Comparison of ENCODE assay signal across 9 cellular contexts in genomic region chr1:32178380-32179192, GRCh38. TPM values are rescaled to one million over a fixed set of nuclear protein-coding genes. Genes with fewer than 3 reads are reported as not detected.
DNase-seq lines count a peak whose midpoint lies in the region; ATAC-seq, FAIRE-seq and TF ChIP-seq lines count a peak whose summit lies in the region.
"Had no signal": no experiment of that assay in that cellular context is flagged by ENCODE, and none has a peak within 500 bp of the region (broad histone marks: within the 10 kb centered on the region; RNA-seq: fewer than 3 reads in every experiment).

No MANE protein-coding gene starts in this region.

- H3K9me3 ChIP-seq in A673 (ENCODE audit: low read depth, low read length, poor library complexity, severe bottlenecking) (no peaks in the 10 kb centered on the region), IMR-90 (ENCODE audit: control insufficient read depth, insufficient read depth, low read length) (no peaks in the 10 kb centered on the region), GM12878 (replicated peaks; ENCODE audit: control insufficient read depth, insufficient read depth, low read length) (no peaks in the 10 kb centered on the region), mucosa of stomach (ENCODE audit: control insufficient read depth, low read length) (no peaks in the 10 kb centered on the region), HAP-1 (no peaks in the 10 kb centered on the region)

- TF ChIP-seq RAD21 in IMR-90 (IDR thresholded peaks at IDR 0.05; ENCODE audit: low read length) (no peak), GM12878 (IDR thresholded peaks at IDR 0.05; ENCODE audit: insufficient read depth, low read depth, low read length) (no peak)

- H4K91ac ChIP-seq in IMR-90 (ENCODE audit: insufficient read depth, low read depth, low read length): peak overlapping the region; percentile 93

- peak overlapping the region; percentile 96 for H4K5ac ChIP-seq in IMR-90 (ENCODE audit: low read depth, low read length)

- DNase-seq in A673 (ENCODE audit: low spot score) (no peak), IMR-90 (no peak), GM12878 (ENCODE audit: low read depth, low spot score) (no peak), HAP-1 (ENCODE audit: low spot score in 2 of 2) (no peak), mesenteric fat pad (ENCODE audit: low spot score) (no peak)
- no peak for DNase-seq in activated CD4-positive, alpha-beta T cell treated with anti-CD3 and anti-CD28 coated beads, Interleukin-2, amount 50 U/mL, for 1 hour

- BruUV-seq in A673 (replicated peaks; lab: Mats Ljungman, UMichigan) (no TSS peak), IMR-90 (replicated peaks; lab: Mats Ljungman, UMichigan) (no TSS peak), GM12878 (replicated peaks; lab: Mats Ljungman, UMichigan) (no TSS peak)

- no peak for TF ChIP-seq CTCF in A673 (conservative IDR thresholded peaks at IDR 0.05; ENCODE audit: low read depth, low read length)
- no peak for TF ChIP-seq CTCF in IMR-90 (conservative IDR thresholded peaks at IDR 0.05; ENCODE audit: low read depth, low read length)
- TF ChIP-seq CTCF in GM12878 (IDR thresholded peaks at IDR 0.05 in 2 of 3, conservative IDR thresholded peaks at IDR 0.05 in 1 of 3; ENCODE audit: control insufficient read depth in 2 of 3, extremely low read depth in 1 of 3, insufficient read depth in 1 of 3, low read depth in 3 of 3, low read length in 3 of 3): no peak

- RAD21 ChIA-PET in GM12878 (lab: Charles Lee; ENCODE audit: unreplicated experiment): interaction anchor here (1.2 to 3.9 kb wide), 8 partner anchors 19 to 216 kb away, joined by 3 to 22 read pairs (median 9); partner anchors contain the start of genes BSDC1, CCDC28B, KPNA6 and TMEM39B

- peaks cover 33% of the 10 kb centered on the region for H3K79me2 ChIP-seq in GM12878 (ENCODE audit: control insufficient read depth, insufficient read depth, low read length)

- SMC1A ChIA-PET in GM12878 (lab: Charles Lee; ENCODE audit: uncharacterized antibody, unreplicated experiment): interaction anchor here (1.2 to 4.0 kb wide), 8 partner anchors 10 to 118 kb away, joined by 3 to 26 read pairs (median 5); partner anchors contain the start of genes CCDC28B and KPNA6

- ATAC-seq in IMR-90 (ENCODE audit: low read depth) (no peak), GM12878 (no peak), HG03045 (IDR thresholded peaks at IDR 0.05; ENCODE audit: unreplicated experiment) (no peak)

- H2AFZ ChIP-seq in IMR-90 (replicated peaks; ENCODE audit: low read length, poor library complexity): peak overlapping the region; percentile 98
- peak overlapping the region; percentile 83 for H2AFZ ChIP-seq in GM12878 (ENCODE audit: control insufficient read depth, low read depth, low read length)

- H3K4me2 ChIP-seq in IMR-90 (ENCODE audit: low read depth, low read length): no peak overlapping the region
- peak overlapping the region; percentile 100 for H3K4me2 ChIP-seq in GM12878 (ENCODE audit: control insufficient read depth, insufficient read depth)

- H2AK9ac ChIP-seq in IMR-90 (replicated peaks; ENCODE audit: low read depth, low read length, poor library complexity): peak overlapping the region; percentile 52

- peak overlapping the region; percentile 14; the same call in 1 of the 3 replicates for H2BK15ac ChIP-seq in IMR-90 (ENCODE audit: low read depth, low read length)

- peak overlapping the region; percentile 69 for H3K14ac ChIP-seq in IMR-90 (replicated peaks; ENCODE audit: low read depth, low read length)

- dilution Hi-C loops in IMR-90 (cut with HindIII; ENCODE audit: low sequenced_read_pairs, unreplicated experiment): no loop called here

- peaks cover 14% of the 10 kb centered on the region for H3K4me1 ChIP-seq in A673 (ENCODE audit: insufficient read depth, low read length, poor library complexity, severe bottlenecking)
- H3K4me1 ChIP-seq in IMR-90 (ENCODE audit: control insufficient read depth, insufficient read depth, low read length): peaks cover 15% of the 10 kb centered on the region
- peaks cover 17% of the 10 kb centered on the region for H3K4me1 ChIP-seq in GM12878 (ENCODE audit: control insufficient read depth, insufficient read depth, low read length)
- H3K4me1 ChIP-seq in mucosa of stomach (ENCODE audit: control insufficient read depth, insufficient read depth, low read length): peaks cover 26% of the 10 kb centered on the region
- H3K4me1 ChIP-seq in HAP-1: peaks cover 14% of the 10 kb centered on the region

- peak; percentile 70 for FAIRE-seq in GM12878 (lab: Jason Lieb, UNC)

- no peak overlapping the region for H3K56ac ChIP-seq in IMR-90 (ENCODE audit: extremely low read depth, insufficient read depth, low read length)

- peak overlapping the region; percentile 85 for H3K4ac ChIP-seq in IMR-90 (ENCODE audit: low read depth, low read length)

- H3K23ac ChIP-seq in IMR-90 (ENCODE audit: low read depth, low read length): peak overlapping the region; percentile 94; the same call in 1 of the 2 replicates

- H3K9ac ChIP-seq in IMR-90 (ENCODE audit: low read depth, low read length) (peak overlapping the region; percentile 74; the same call in 1 of the 2 replicates), GM12878 (ENCODE audit: control insufficient read depth, insufficient read depth, low read length) (peak overlapping the region; percentile 90), mucosa of stomach (ENCODE audit: low read length) (peak overlapping the region; percentile 93)

- H2BK20ac ChIP-seq in IMR-90 (ENCODE audit: low read depth, low read length): no peak overlapping the region

- intact Hi-C loops in A673 (cut with micrococcal nuclease; ENCODE audit: unreplicated experiment): no loop called here
- intact Hi-C loops in IMR-90 (cut with micrococcal nuclease): no loop called here
- intact Hi-C loops in GM12878 (cut with micrococcal nuclease; ENCODE audit: unreplicated experiment): no loop called here

- H2BK120ac ChIP-seq in IMR-90 (ENCODE audit: low read depth, low read length): peak overlapping the region; percentile 21; the same call in 1 of the 2 replicates

- H3K27me3 ChIP-seq in A673 (replicated peaks; ENCODE audit: insufficient read depth, low read depth, low read length, poor library complexity) (no peaks in the 10 kb centered on the region), IMR-90 (ENCODE audit: control insufficient read depth, insufficient read depth, low read length) (no peaks in the 10 kb centered on the region), GM12878 (replicated peaks in 1 of 2; ENCODE audit: control insufficient read depth in 2 of 2, insufficient read depth in 2 of 2, low read length in 1 of 2) (no peaks in the 10 kb centered on the region), mucosa of stomach (ENCODE audit: control insufficient read depth, insufficient read depth, low read length) (no peaks in the 10 kb centered on the region), HAP-1 (ENCODE audit: low read depth) (no peaks in the 10 kb centered on the region)

- POLR2A ChIA-PET in A673 (lab: Charles Lee; ENCODE audit: low non-redundant PET): no interaction called here
- POLR2A ChIA-PET in IMR-90 (lab: Charles Lee; ENCODE audit: unreplicated experiment): interaction anchor here (0.5 to 1.0 kb wide), 3 partner anchors 34 to 71 kb away, joined by 3 to 7 read pairs (median 4); partner anchors contain the start of gene KPNA6
- POLR2A ChIA-PET in GM12878 (lab: Charles Lee): interaction anchor here (0.7 to 3.5 kb wide), 6 partner anchors 10 to 105 kb away, joined by 3 to 25 read pairs (median 8); partner anchors contain the start of genes CCDC28B, KPNA6 and TMEM39B

- H2BK5ac ChIP-seq in IMR-90 (ENCODE audit: low read depth, low read length, poor library complexity, severe bottlenecking): peak overlapping the region; percentile 57

- H4K8ac ChIP-seq in IMR-90 (ENCODE audit: low read depth in 2 of 2, low read length in 2 of 2): peak overlapping the region; percentile 95 to 97

- no peak overlapping the region for H3K18ac ChIP-seq in IMR-90 (ENCODE audit: low read depth, low read length)

- TF ChIP-seq EP300 in GM12878 (IDR thresholded peaks at IDR 0.05; ENCODE audit: borderline replicate concordance in 1 of 2, control insufficient read depth in 1 of 2, low read depth in 2 of 2, low read length in 2 of 2): no peak

- peak overlapping the region; percentile 94 for H3K27ac ChIP-seq in A673 (ENCODE audit: low read depth, low read length, poor library complexity, severe bottlenecking)
- peak overlapping the region; percentile 71 for H3K27ac ChIP-seq in IMR-90 (ENCODE audit: insufficient read depth, low read length)
- peak overlapping the region; percentile 85 for H3K27ac ChIP-seq in GM12878 (ENCODE audit: control insufficient read depth, insufficient read depth)

- TF ChIP-seq POLR2A in IMR-90 (IDR thresholded peaks at IDR 0.05; ENCODE audit: low read depth, low read length) (no peak), GM12878 (IDR thresholded peaks at IDR 0.05; ENCODE audit: low read depth, low read length) (no peak)

- no peak overlapping the region for H3K4me3 ChIP-seq in A673 (ENCODE audit: low read depth, low read length, poor library complexity, severe bottlenecking)
- no peak overlapping the region for H3K4me3 ChIP-seq in IMR-90 (ENCODE audit: insufficient read depth, low read depth, low read length)
- peak overlapping the region; percentile 89; the same call in 1 of the 2 replicates for H3K4me3 ChIP-seq in GM12878
- peak overlapping the region; percentile 61 for H3K4me3 ChIP-seq in mucosa of stomach (ENCODE audit: low read length)
- H3K4me3 ChIP-seq in HAP-1: no peak overlapping the region

- 92% methylated on average over 3 of the region's 7 CpGs; no CpG with 5 or more reads in 1 of the 2 experiments for WGBS in IMR-90 (ENCODE audit: extremely low coverage in 2 of 2, insufficient read length in 1 of 2), 2 experiments
- WGBS in GM12878 (ENCODE audit: insufficient coverage, insufficient replicate concordance, low lambda C conversion rate, missing lambda C conversion rate): 91% methylated on average over 7 of the region's 7 CpGs

- in situ Hi-C loops in IMR-90 (cut with MboI; ENCODE audit: low sequenced_read_pairs): no loop called here
- in situ Hi-C loops in GM12878 (cut with MboI): no loop called here
- in situ Hi-C loops in HAP-1 (cut with MboI; ENCODE audit: low sequenced_read_pairs): no loop called here

- CTCF ChIA-PET in A673 (lab: Charles Lee) (no interaction called here), IMR-90 (lab: Yijun Ruan, JAX) (no interaction called here), GM12878 (lab: Yijun Ruan, JAX) (interaction anchor here (1.8 to 4.2 kb wide), 3 partner anchors 22 to 105 kb away, joined by 6 to 16 read pairs (median 7); partner anchors contain the start of gene CCDC28B)

- peaks cover 8% of the 10 kb centered on the region; the same call in 1 of the 2 replicates for H3K9me1 ChIP-seq in IMR-90 (ENCODE audit: insufficient read depth, low read length)

- H4K20me1 ChIP-seq in IMR-90 (ENCODE audit: insufficient read depth, low read length) (peaks cover 9% of the 10 kb centered on the region), GM12878 (ENCODE audit: control insufficient read depth, insufficient read depth) (no peaks in the 10 kb centered on the region)

- H3K36me3 ChIP-seq in A673 (ENCODE audit: insufficient read depth, low read length, poor library complexity, severe bottlenecking) (peaks cover 19% of the 10 kb centered on the region), IMR-90 (ENCODE audit: control insufficient read depth, insufficient read depth, low read length) (peaks cover 27% of the 10 kb centered on the region), GM12878 (ENCODE audit: control insufficient read depth in 2 of 2, insufficient read depth in 2 of 2, low read length in 1 of 2) (peaks cover 1 to 6% of the 10 kb centered on the region in 2 experiments; a peak in 3 of 4 replicates), mucosa of stomach (ENCODE audit: control insufficient read depth, insufficient read depth, low read length) (no peaks in the 10 kb centered on the region), HAP-1 (replicated peaks) (peaks cover 28% of the 10 kb centered on the region)

- peaks cover 6 to 39% of the 10 kb centered on the region in 2 experiments; a peak in 3 of 4 replicates for H3K79me1 ChIP-seq in IMR-90 (ENCODE audit: low read depth in 1 of 2, low read length in 2 of 2)

- peak overlapping the region; percentile 92 for H2AK5ac ChIP-seq in IMR-90 (ENCODE audit: low read depth, low read length)

RNA-seq across cellular contexts. Expression of gene TXLNA, which starts 0.9 kb away (rescaled TPM):
- 62.3 and 62.7 TPM in 2 replicates for total RNA-seq in A673 (2021)
- total RNA-seq in IMR-90 (2012; rRNA removed): 102 and 104 TPM in 2 replicates
- 37.9 and 47.6 TPM in 2 replicates for polyA plus RNA-seq in IMR-90 (2012; rRNA removed)
- 18.1 and 26.5 TPM in 2 replicates for polyA plus RNA-seq in IMR-90 (2012; cell fraction: cytosol; rRNA removed)
- polyA plus RNA-seq in IMR-90 (2012; cell fraction: nucleus; rRNA removed; ENCODE audit: low replicate concordance): 43.2 and 71.4 TPM in 2 replicates
- total RNA-seq in GM12878 (2013; cell fraction: nucleolus; rRNA removed): 39.8 and 42.3 TPM in 2 replicates
- total RNA-seq in GM12878 (2014; rRNA removed): 63.3 and 64.6 TPM in 2 replicates
- total RNA-seq in GM12878 (2014; rRNA removed; fragmentation: Illumina TruSeq; extraction: Trizol): 45.3 and 47.2 TPM in 2 replicates
- 66.5 and 71.3 TPM in 2 replicates for total RNA-seq in GM12878 (2021)
- polyA plus RNA-seq in GM12878 (2011; ENCODE audit: low read depth): 24.7 TPM
- 31.5 and 42.0 TPM in 2 replicates for polyA plus RNA-seq in GM12878 (2011; rRNA removed)
- 48.2 and 50.1 TPM in 2 replicates for polyA plus RNA-seq in GM12878 (2011; cell fraction: cytosol; rRNA removed)
- polyA plus RNA-seq in GM12878 (2011; cell fraction: nucleus; rRNA removed): 67.5 and 72.7 TPM in 2 replicates
- polyA plus RNA-seq in GM12878 (2012): 27.1 and 30.3 TPM in 2 replicates
- 41.1 and 45.0 TPM in 2 replicates for polyA plus RNA-seq in GM12878 (2014; fragmentation: Illumina TruSeq; extraction: Trizol)
- 10 to 100 TPM in 1 of 2 experiments, 1 to 10 TPM in 1; 7.2 to 10.3 TPM for polyA plus RNA-seq in GM12878 (2014; fragmentation: Nextera tagmentation; extraction: Ambion mirVana)
- 48.6 and 52.7 TPM in 2 replicates for polyA plus RNA-seq in GM12878 (2014; rRNA removed)
- polyA plus RNA-seq in GM12878 (2016; fragmentation: Nextera tagmentation; extraction: Ambion mirVana): 10 to 100 TPM; 86.1 to 93.7 TPM
- 45.5 and 46.1 TPM in 2 replicates for polyA minus RNA-seq in GM12878 (2011; rRNA and poly(A)+ RNA removed)
- 18.7 and 23.4 TPM in 2 replicates for polyA minus RNA-seq in GM12878 (2011; cell fraction: cytosol; rRNA and poly(A)+ RNA removed)
- polyA minus RNA-seq in GM12878 (2011; cell fraction: nucleus; rRNA and poly(A)+ RNA removed): 10.3 and 16.9 TPM in 2 replicates
- total RNA-seq in mesenteric fat pad: 54.5 TPM

RNA-seq across cellular contexts. Expression of gene CCDC28B, which starts 21.8 kb away (rescaled TPM):
- total RNA-seq in A673 (2021) (15.6 and 22.4 TPM in 2 replicates), IMR-90 (2012; rRNA removed) (17.2 and 18.6 TPM in 2 replicates), GM12878 (2014; rRNA removed) (95.9 and 101 TPM in 2 replicates), GM12878 (2014; rRNA removed; fragmentation: Illumina TruSeq; extraction: Trizol) (57.3 and 66.2 TPM in 2 replicates), GM12878 (2021) (87.1 and 89.7 TPM in 2 replicates), mesenteric fat pad (3.5 TPM)
- polyA plus RNA-seq in IMR-90 (2012; rRNA removed) (18.4 and 20.1 TPM in 2 replicates), GM12878 (2011; rRNA removed) (66.2 and 91.5 TPM in 2 replicates), GM12878 (2014; fragmentation: Illumina TruSeq; extraction: Trizol) (14.2 and 48.9 TPM in 2 replicates), GM12878 (2014; fragmentation: Nextera tagmentation; extraction: Ambion mirVana) (10 to 100 TPM; 10.5 to 29.8 TPM), GM12878 (2014; rRNA removed) (102 and 111 TPM in 2 replicates), GM12878 (2016; fragmentation: Nextera tagmentation; extraction: Ambion mirVana) (100 to 1,000 TPM; 127 to 135 TPM)
- polyA plus RNA-seq in IMR-90 (2012; cell fraction: cytosol; rRNA removed): 26.0 and 27.7 TPM in 2 replicates
- polyA plus RNA-seq in IMR-90 (2012; cell fraction: nucleus; rRNA removed; ENCODE audit: low replicate concordance): 11.1 and 12.4 TPM in 2 replicates
- 43.6 and 44.7 TPM in 2 replicates for total RNA-seq in GM12878 (2013; cell fraction: nucleolus; rRNA removed)
- polyA plus RNA-seq in GM12878 (2011; ENCODE audit: low read depth): 25.9 TPM
- 150 and 206 TPM in 2 replicates for polyA plus RNA-seq in GM12878 (2011; cell fraction: cytosol; rRNA removed)
- 89.4 and 110 TPM in 2 replicates for polyA plus RNA-seq in GM12878 (2011; cell fraction: nucleus; rRNA removed)
- 67.5 and 79.9 TPM in 2 replicates for polyA plus RNA-seq in GM12878 (2012)
- polyA minus RNA-seq in GM12878 (2011; rRNA and poly(A)+ RNA removed): 32.7 and 85.5 TPM in 2 replicates
- polyA minus RNA-seq in GM12878 (2011; cell fraction: cytosol; rRNA and poly(A)+ RNA removed): 30.9 and 31.1 TPM in 2 replicates
- 16.8 and 33.4 TPM in 2 replicates for polyA minus RNA-seq in GM12878 (2011; cell fraction: nucleus; rRNA and poly(A)+ RNA removed)

RNA-seq across cellular contexts. Expression of gene IQCC, which starts 26.9 kb away (rescaled TPM):
- total RNA-seq in A673 (2021) (7.2 and 7.9 TPM in 2 replicates), IMR-90 (2012; rRNA removed) (1.9 and 2.2 TPM in 2 replicates), GM12878 (2014; rRNA removed) (5.1 and 5.2 TPM in 2 replicates), GM12878 (2014; rRNA removed; fragmentation: Illumina TruSeq; extraction: Trizol) (5.3 and 5.6 TPM in 2 replicates), GM12878 (2021) (2.9 and 3.3 TPM in 2 replicates), mesenteric fat pad (0.67 TPM)
- polyA plus RNA-seq in IMR-90 (2012; rRNA removed) (1.3 and 1.6 TPM in 2 replicates), GM12878 (2011; rRNA removed) (3.1 and 4.1 TPM in 2 replicates), GM12878 (2014; fragmentation: Illumina TruSeq; extraction: Trizol) (6.8 and 7.5 TPM in 2 replicates), GM12878 (2014; fragmentation: Nextera tagmentation; extraction: Ambion mirVana) (1 to 10 TPM; 2.1 to 3.8 TPM), GM12878 (2014; rRNA removed) (5.5 and 6.4 TPM in 2 replicates), GM12878 (2016; fragmentation: Nextera tagmentation; extraction: Ambion mirVana) (1 to 10 TPM; 4.8 to 5.1 TPM)
- polyA plus RNA-seq in IMR-90 (2012; cell fraction: cytosol; rRNA removed): 0.53 and 0.54 TPM in 2 replicates
- 1.2 and 1.6 TPM in 2 replicates for polyA plus RNA-seq in IMR-90 (2012; cell fraction: nucleus; rRNA removed; ENCODE audit: low replicate concordance)
- total RNA-seq in GM12878 (2013; cell fraction: nucleolus; rRNA removed): 7.0 and 8.8 TPM in 2 replicates
- 1.0 TPM for polyA plus RNA-seq in GM12878 (2011; ENCODE audit: low read depth)
- 3.7 and 5.7 TPM in 2 replicates for polyA plus RNA-seq in GM12878 (2011; cell fraction: cytosol; rRNA removed)
- 6.7 and 8.0 TPM in 2 replicates for polyA plus RNA-seq in GM12878 (2011; cell fraction: nucleus; rRNA removed)
- 2.3 and 2.4 TPM in 2 replicates for polyA plus RNA-seq in GM12878 (2012)
- polyA minus RNA-seq in GM12878 (2011; rRNA and poly(A)+ RNA removed): 3.1 and 5.3 TPM in 2 replicates
- polyA minus RNA-seq in GM12878 (2011; cell fraction: cytosol; rRNA and poly(A)+ RNA removed): 1.1 and 1.6 TPM in 2 replicates
- 4.1 and 6.5 TPM in 2 replicates for polyA minus RNA-seq in GM12878 (2011; cell fraction: nucleus; rRNA and poly(A)+ RNA removed)

RNA-seq across cellular contexts. Expression of gene DCDC2B, which starts 30.3 kb away (rescaled TPM):
- not detected in 2 replicates for total RNA-seq in A673 (2021)
- total RNA-seq in IMR-90 (2012; rRNA removed): not detected in 2 replicates
- polyA plus RNA-seq in IMR-90 (2012; rRNA removed): not detected in 2 replicates
- not detected in 2 replicates for polyA plus RNA-seq in IMR-90 (2012; cell fraction: cytosol; rRNA removed)
- 0.04 TPM in 1 of 2 replicates, not detected in the other for polyA plus RNA-seq in IMR-90 (2012; cell fraction: nucleus; rRNA removed; ENCODE audit: low replicate concordance)
- not detected in 2 replicates for total RNA-seq in GM12878 (2013; cell fraction: nucleolus; rRNA removed)
- total RNA-seq in GM12878 (2014; rRNA removed): not detected in 2 replicates
- not detected in 2 replicates for total RNA-seq in GM12878 (2014; rRNA removed; fragmentation: Illumina TruSeq; extraction: Trizol)
- 0.13 and 0.15 TPM in 2 replicates for total RNA-seq in GM12878 (2021)
- not detected for polyA plus RNA-seq in GM12878 (2011; ENCODE audit: low read depth)
- polyA plus RNA-seq in GM12878 (2011; rRNA removed): not detected in 2 replicates
- not detected in 2 replicates for polyA plus RNA-seq in GM12878 (2011; cell fraction: cytosol; rRNA removed)
- 0.18 and 0.25 TPM in 2 replicates for polyA plus RNA-seq in GM12878 (2011; cell fraction: nucleus; rRNA removed)
- polyA plus RNA-seq in GM12878 (2012): 0.14 and 0.17 TPM in 2 replicates
- polyA plus RNA-seq in GM12878 (2014; fragmentation: Illumina TruSeq; extraction: Trizol): not detected in 2 replicates
- not detected for polyA plus RNA-seq in GM12878 (2014; fragmentation: Nextera tagmentation; extraction: Ambion mirVana)
- not detected in 2 replicates for polyA plus RNA-seq in GM12878 (2014; rRNA removed)
- polyA plus RNA-seq in GM12878 (2016; fragmentation: Nextera tagmentation; extraction: Ambion mirVana): under 1 TPM; 0.12 to 0.21 TPM
- polyA minus RNA-seq in GM12878 (2011; rRNA and poly(A)+ RNA removed): not detected in 2 replicates
- not detected in 2 replicates for polyA minus RNA-seq in GM12878 (2011; cell fraction: cytosol; rRNA and poly(A)+ RNA removed)
- polyA minus RNA-seq in GM12878 (2011; cell fraction: nucleus; rRNA and poly(A)+ RNA removed): 0.19 TPM in 1 of 2 replicates, not detected in the other
- not detected for total RNA-seq in mesenteric fat pad
- total RNA-seq: lung microvascular endothelial cell had no signal

RNA-seq across cellular contexts. Expression of gene TMEM234, which starts 43.6 kb away (rescaled TPM):
- 15.4 TPM in 2 replicates for total RNA-seq in A673 (2021)
- 10.0 and 10.8 TPM in 2 replicates for total RNA-seq in IMR-90 (2012; rRNA removed)
- 22.7 and 23.4 TPM in 2 replicates for polyA plus RNA-seq in IMR-90 (2012; rRNA removed)
- 16.5 and 16.6 TPM in 2 replicates for polyA plus RNA-seq in IMR-90 (2012; cell fraction: cytosol; rRNA removed)
- polyA plus RNA-seq in IMR-90 (2012; cell fraction: nucleus; rRNA removed; ENCODE audit: low replicate concordance): 62.6 and 77.9 TPM in 2 replicates
- 45.3 and 48.5 TPM in 2 replicates for total RNA-seq in GM12878 (2013; cell fraction: nucleolus; rRNA removed)
- total RNA-seq in GM12878 (2014; rRNA removed): 8.1 and 8.8 TPM in 2 replicates
- total RNA-seq in GM12878 (2014; rRNA removed; fragmentation: Illumina TruSeq; extraction: Trizol): 4.8 and 5.2 TPM in 2 replicates
- 6.2 and 10.9 TPM in 2 replicates for total RNA-seq in GM12878 (2021)
- 6.0 TPM for polyA plus RNA-seq in GM12878 (2011; ENCODE audit: low read depth)
- 3.8 and 5.1 TPM in 2 replicates for polyA plus RNA-seq in GM12878 (2011; rRNA removed)
- 5.5 and 6.8 TPM in 2 replicates for polyA plus RNA-seq in GM12878 (2011; cell fraction: cytosol; rRNA removed)
- polyA plus RNA-seq in GM12878 (2011; cell fraction: nucleus; rRNA removed): 41.0 and 47.4 TPM in 2 replicates
- 9.3 and 10.1 TPM in 2 replicates for polyA plus RNA-seq in GM12878 (2012)
- 4.5 and 6.0 TPM in 2 replicates for polyA plus RNA-seq in GM12878 (2014; fragmentation: Illumina TruSeq; extraction: Trizol)
- 1 to 10 TPM; 2.9 to 4.5 TPM for polyA plus RNA-seq in GM12878 (2014; fragmentation: Nextera tagmentation; extraction: Ambion mirVana)
- 6.8 and 10.7 TPM in 2 replicates for polyA plus RNA-seq in GM12878 (2014; rRNA removed)
- 1 to 10 TPM; 8.6 TPM for polyA plus RNA-seq in GM12878 (2016; fragmentation: Nextera tagmentation; extraction: Ambion mirVana)
- polyA minus RNA-seq in GM12878 (2011; rRNA and poly(A)+ RNA removed): 12.0 and 17.4 TPM in 2 replicates
- polyA minus RNA-seq in GM12878 (2011; cell fraction: cytosol; rRNA and poly(A)+ RNA removed): 3.2 and 5.1 TPM in 2 replicates
- 14.7 and 19.6 TPM in 2 replicates for polyA minus RNA-seq in GM12878 (2011; cell fraction: nucleus; rRNA and poly(A)+ RNA removed)
- total RNA-seq in mesenteric fat pad: 18.4 TPM

Comparison
In these comparisons a context has a peak if more than half of its experiments do, and no peak if none do; other contexts are left out.
1. H3K4me3 ChIP-seq: peak in GM12878 (single experiment) and mucosa of stomach (single experiment); none in A673 (single experiment), IMR-90 (single experiment) and HAP-1 (single experiment).
2. Peak in every context shown above with its lines, with median percentiles within 50 percentile points of each other: H3K27ac ChIP-seq and H3K9ac ChIP-seq.